In genomic region chr9:127606043-127606442, GRCh38 we compare ENCODE assay signal across 26 cellular contexts.
"Had no signal": no experiment of that assay in that cellular context is flagged by ENCODE, and none has a peak within 500 bp of the region (broad histone marks: within the 10 kb centered on the region; RNA-seq: fewer than 3 reads in every experiment).

No MANE protein-coding gene starts in this region.

- H3K79me2 ChIP-seq: parathyroid adenoma had no signal

- DNase-seq: natural killer cell; occipital lobe; ovary; posterior cingulate gyrus; psoas muscle; right cardiac atrium; right lobe of liver; sigmoid colon; small intestine; stimulated activated CD4-positive, alpha-beta T cell treated with anti-CD3 and anti-CD28 coated beads, Interleukin-15, amount 100 ng/mL, for 24 hours; stimulated activated CD4-positive, alpha-beta T cell treated with anti-CD3 and anti-CD28 coated beads, Interleukin-2, amount 100 ng/mL, for 24 hours; stimulated activated CD4-positive, alpha-beta T cell treated with anti-CD3 and anti-CD28 coated beads, Interleukin-2, amount 100 ng/mL, for 48 hours; stimulated activated CD4-positive, alpha-beta T cell treated with anti-CD3 and anti-CD28 coated beads, Interleukin-4, amount 100 ng/mL, for 24 hours; stimulated activated naive B cell treated with anti-CD40 and anti-IgM and Interleukin-4, amounts not matched to agents 10 μg/mL and 1 μg/mL and 100 μg/mL, for 72 hours; stimulated activated naive CD4-positive, alpha-beta T cell treated with Interleukin-2 at 50 U/mL for 16 hours; stomach; thyroid gland; trophoblast cell; upper lobe of left lung had no signal

- H3K27ac ChIP-seq: neural progenitor cell, parathyroid adenoma, psoas muscle, right lobe of liver, thoracic aorta, thyroid gland, tibial nerve, upper lobe of left lung had no signal

- FAIRE-seq: small intestine, urothelium cell line had no signal

- H3K36me3 ChIP-seq: neural progenitor cell, ovary, right lobe of liver, sigmoid colon, stomach, thoracic aorta, thyroid gland, tibial nerve, upper lobe of left lung, vagina had no signal

- H3K9me3 ChIP-seq: ovary, psoas muscle, right lobe of liver, sigmoid colon, stomach, thoracic aorta, thyroid gland, tibial nerve, upper lobe of left lung, vagina had no signal

- H2AFZ ChIP-seq: neural progenitor cell, parathyroid adenoma had no signal

- H3K4me2 ChIP-seq: neural progenitor cell had no signal

- H3K9ac ChIP-seq: neural progenitor cell, parathyroid adenoma had no signal

- H3K4me3 ChIP-seq: neural progenitor cell, ovary, psoas muscle, right lobe of liver, sigmoid colon, stomach, thoracic aorta, thyroid gland, tibial nerve, upper lobe of left lung, vagina had no signal

- ATAC-seq: natural killer cell; psoas muscle; right cardiac atrium; right lobe of liver; stimulated activated effector memory CD8-positive, alpha-beta T cell treated with anti-CD3 and anti-CD28 coated beads, Interleukin-12 subunit alpha, Interleukin-12 subunit beta, amount 100 ng/mL, for 72 hours; stimulated activated naive B cell treated with anti-CD40 and anti-IgM and Interleukin-4, amounts not matched to agents 10 μg/mL and 1 μg/mL and 100 μg/mL, for 72 hours had no signal

- H3K4me1 ChIP-seq: parathyroid adenoma had no signal

- H3K27me3 ChIP-seq: ovary, sigmoid colon, thyroid gland, tibial nerve, upper lobe of left lung, vagina had no signal
